In the genomic region with DNA sequence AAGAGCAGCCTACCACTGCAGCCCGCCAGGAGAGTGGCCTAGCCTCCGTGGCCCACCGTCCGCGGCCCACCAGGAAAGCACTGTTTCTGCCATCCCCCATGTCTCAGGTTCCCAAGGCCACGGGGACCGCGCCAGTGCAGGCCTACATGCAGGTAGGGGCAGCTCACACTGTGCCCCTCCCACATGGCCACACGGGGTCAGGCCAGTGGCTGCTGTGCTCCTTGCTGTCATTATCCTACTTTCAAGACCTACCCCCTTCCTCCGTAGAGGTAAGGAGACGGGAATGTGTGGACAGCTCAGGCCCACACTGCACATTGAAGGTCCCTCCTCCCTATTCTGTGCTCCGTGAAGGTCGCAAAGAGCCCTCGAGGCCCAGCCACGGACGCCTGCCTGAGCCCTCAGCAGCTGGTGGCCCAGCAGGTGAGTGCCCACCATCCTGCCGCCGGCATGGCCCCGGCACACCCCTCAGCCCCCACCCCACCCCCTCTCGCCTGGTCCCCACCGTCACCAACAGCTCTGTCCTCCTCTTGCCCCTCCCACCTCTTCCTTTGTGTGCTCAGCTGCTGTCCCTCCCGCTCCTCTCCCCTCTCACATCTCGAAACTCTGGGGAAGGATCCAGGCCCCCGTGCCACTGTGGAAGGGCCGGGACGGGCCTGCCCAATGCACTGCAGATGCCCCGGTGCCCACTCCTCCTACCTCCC, we compare ENCODE assay signal across 1 cellular context.
A peak's percentile ranks its signal among the peaks of the same experiment; 100 is the strongest.
TF ChIP-seq lines count a peak whose summit lies in the region.

No MANE protein-coding gene starts in this region.

TF ChIP-seq in HEK293, 187 proteins besides CTCF, POLR2A, EP300 and RAD21 (continued from another document):
- TF ChIP-seq, protein P1, sequence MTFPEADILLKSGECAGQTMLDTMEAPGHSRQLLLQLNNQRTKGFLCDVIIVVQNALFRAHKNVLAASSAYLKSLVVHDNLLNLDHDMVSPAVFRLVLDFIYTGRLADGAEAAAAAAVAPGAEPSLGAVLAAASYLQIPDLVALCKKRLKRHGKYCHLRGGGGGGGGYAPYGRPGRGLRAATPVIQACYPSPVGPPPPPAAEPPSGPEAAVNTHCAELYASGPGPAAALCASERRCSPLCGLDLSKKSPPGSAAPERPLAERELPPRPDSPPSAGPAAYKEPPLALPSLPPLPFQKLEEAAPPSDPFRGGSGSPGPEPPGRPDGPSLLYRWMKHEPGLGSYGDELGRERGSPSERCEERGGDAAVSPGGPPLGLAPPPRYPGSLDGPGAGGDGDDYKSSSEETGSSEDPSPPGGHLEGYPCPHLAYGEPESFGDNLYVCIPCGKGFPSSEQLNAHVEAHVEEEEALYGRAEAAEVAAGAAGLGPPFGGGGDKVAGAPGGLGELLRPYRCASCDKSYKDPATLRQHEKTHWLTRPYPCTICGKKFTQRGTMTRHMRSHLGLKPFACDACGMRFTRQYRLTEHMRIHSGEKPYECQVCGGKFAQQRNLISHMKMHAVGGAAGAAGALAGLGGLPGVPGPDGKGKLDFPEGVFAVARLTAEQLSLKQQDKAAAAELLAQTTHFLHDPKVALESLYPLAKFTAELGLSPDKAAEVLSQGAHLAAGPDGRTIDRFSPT (tag by site-specific recombination; IDR thresholded peaks at IDR 0.05), result peak; percentile 83
- TF ChIP-seq, protein P2, sequence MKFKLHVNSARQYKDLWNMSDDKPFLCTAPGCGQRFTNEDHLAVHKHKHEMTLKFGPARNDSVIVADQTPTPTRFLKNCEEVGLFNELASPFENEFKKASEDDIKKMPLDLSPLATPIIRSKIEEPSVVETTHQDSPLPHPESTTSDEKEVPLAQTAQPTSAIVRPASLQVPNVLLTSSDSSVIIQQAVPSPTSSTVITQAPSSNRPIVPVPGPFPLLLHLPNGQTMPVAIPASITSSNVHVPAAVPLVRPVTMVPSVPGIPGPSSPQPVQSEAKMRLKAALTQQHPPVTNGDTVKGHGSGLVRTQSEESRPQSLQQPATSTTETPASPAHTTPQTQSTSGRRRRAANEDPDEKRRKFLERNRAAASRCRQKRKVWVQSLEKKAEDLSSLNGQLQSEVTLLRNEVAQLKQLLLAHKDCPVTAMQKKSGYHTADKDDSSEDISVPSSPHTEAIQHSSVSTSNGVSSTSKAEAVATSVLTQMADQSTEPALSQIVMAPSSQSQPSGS (tag by site-specific recombination; IDR thresholded peaks at IDR 0.05; ENCODE audit: low read depth), result no peak
- TF ChIP-seq ZNF624 (tag by site-specific recombination; IDR thresholded peaks at IDR 0.05) (no peak), ZFHX2 (tag by site-specific recombination; conservative IDR thresholded peaks at IDR 0.05) (0 out of 2 replicates have a peak, but pooled peaks have one; percentile 17), ZNF174 (tag by site-specific recombination; IDR thresholded peaks at IDR 0.05) (no peak), EGR2 (tag by site-specific recombination; IDR thresholded peaks at IDR 0.05; ENCODE audit: low read depth) (peak; percentile 16; the same call in 1 of the 2 replicates), ZNF404 (tag by site-specific recombination; IDR thresholded peaks at IDR 0.05) (no peak), ZNF785 (tag by site-specific recombination; IDR thresholded peaks at IDR 0.05) (no peak), ZNF184 (tag by site-specific recombination; IDR thresholded peaks at IDR 0.05) (no peak)
- TF ChIP-seq, protein P3, sequence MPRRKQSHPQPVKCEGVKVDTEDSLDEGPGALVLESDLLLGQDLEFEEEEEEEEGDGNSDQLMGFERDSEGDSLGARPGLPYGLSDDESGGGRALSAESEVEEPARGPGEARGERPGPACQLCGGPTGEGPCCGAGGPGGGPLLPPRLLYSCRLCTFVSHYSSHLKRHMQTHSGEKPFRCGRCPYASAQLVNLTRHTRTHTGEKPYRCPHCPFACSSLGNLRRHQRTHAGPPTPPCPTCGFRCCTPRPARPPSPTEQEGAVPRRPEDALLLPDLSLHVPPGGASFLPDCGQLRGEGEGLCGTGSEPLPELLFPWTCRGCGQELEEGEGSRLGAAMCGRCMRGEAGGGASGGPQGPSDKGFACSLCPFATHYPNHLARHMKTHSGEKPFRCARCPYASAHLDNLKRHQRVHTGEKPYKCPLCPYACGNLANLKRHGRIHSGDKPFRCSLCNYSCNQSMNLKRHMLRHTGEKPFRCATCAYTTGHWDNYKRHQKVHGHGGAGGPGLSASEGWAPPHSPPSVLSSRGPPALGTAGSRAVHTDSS (tag by site-specific recombination; IDR thresholded peaks at IDR 0.05), result no peak
